ENCODE assay signal across 8 cellular contexts in the genomic region with DNA sequence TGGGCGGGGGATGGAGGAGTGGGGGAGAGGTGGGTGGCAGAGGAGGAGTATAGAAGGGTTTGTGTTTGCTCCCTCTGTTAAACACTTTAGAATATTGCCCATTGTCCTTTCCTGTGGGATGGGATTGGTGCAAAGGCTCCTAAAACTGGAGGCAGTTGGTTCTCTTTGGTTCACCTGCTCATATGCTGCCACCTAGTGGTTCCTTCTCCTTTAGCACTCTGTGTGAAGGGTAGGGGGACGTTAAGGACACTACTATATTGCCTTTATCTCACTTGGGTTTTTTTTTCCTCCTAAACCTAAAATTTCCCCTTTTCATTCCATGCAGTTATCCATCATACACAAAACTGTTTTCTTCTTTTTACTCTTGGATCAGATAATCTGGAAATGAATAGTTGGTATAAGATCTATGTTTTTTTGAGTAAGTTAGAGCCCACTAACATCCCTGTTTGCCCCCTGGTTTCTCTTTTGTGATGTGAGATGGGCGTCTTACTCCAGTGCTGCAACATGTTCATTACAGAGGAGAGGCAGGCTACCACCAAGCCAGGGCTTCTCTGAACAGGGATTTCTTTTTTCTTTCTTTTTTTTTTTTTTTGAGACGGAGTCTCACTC. TPM values are rescaled to one million over a fixed set of nuclear protein-coding genes. Genes with fewer than 3 reads are reported as not detected.
DNase-seq lines count a peak whose midpoint lies in the region; ATAC-seq and TF ChIP-seq lines count a peak whose summit lies in the region.

No MANE protein-coding gene starts in this region.

- H3K36me3 ChIP-seq in esophagus muscularis mucosa: peaks cover 0 to 11% (median 3%) of the 10 kb centered on the region in 4 donors
- peaks cover 0 to 23% (median 0%) of the 10 kb centered on the region in 3 experiments for H3K36me3 ChIP-seq in naive thymus-derived CD4-positive, alpha-beta T cell (ENCODE audit: control insufficient read depth in 2 of 3, insufficient read depth in 3 of 3, low read length in 3 of 3)
- peaks cover 3% of the 10 kb centered on the region for H3K36me3 ChIP-seq in upper lobe of right lung

- no peak for TF ChIP-seq EP300 in esophagus muscularis mucosa (IDR thresholded peaks at IDR 0.05)

- no peaks in the 10 kb centered on the region for H3K4me1 Mint-ChIP-seq in CD4-positive, alpha-beta T cell (ENCODE audit: low read depth)
- H3K4me1 Mint-ChIP-seq in HFFc6 (ENCODE audit: low read depth): peaks cover 14% of the 10 kb centered on the region
- H3K4me1 Mint-ChIP-seq in activated CD8-positive, alpha-beta memory T cell treated with anti-CD3 and anti-CD28 coated beads, Interleukin-2, amount 10 ng/mL, durations not matched to agents 7 days and 5 days: no peaks in the 10 kb centered on the region
- H3K4me1 Mint-ChIP-seq in naive thymus-derived CD4-positive, alpha-beta T cell: peaks cover 0 to 4% (median 0%) of the 10 kb centered on the region in 7 donors

- peak overlapping the region; percentile 19 for H3K27ac Mint-ChIP-seq in CD4-positive, alpha-beta T cell
- H3K27ac Mint-ChIP-seq in HFFc6: no peak overlapping the region
- no peak overlapping the region for H3K27ac Mint-ChIP-seq in activated CD8-positive, alpha-beta memory T cell treated with anti-CD3 and anti-CD28 coated beads, Interleukin-2, amount 10 ng/mL, durations not matched to agents 7 days and 5 days
- H3K27ac Mint-ChIP-seq in naive thymus-derived CD4-positive, alpha-beta T cell: peak overlapping the region in 5 of 9 donors; percentile 75 to 79 (median 78)

- H3K4me1 ChIP-seq in esophagus muscularis mucosa: peaks cover 0 to 5% (median 3%) of the 10 kb centered on the region in 4 donors
- H3K4me1 ChIP-seq in naive thymus-derived CD4-positive, alpha-beta T cell (ENCODE audit: control insufficient read depth in 2 of 2, insufficient read depth in 2 of 2, low read length in 2 of 2): no peaks in the 10 kb centered on the region
- H3K4me1 ChIP-seq in upper lobe of right lung: no peaks in the 10 kb centered on the region

- H3K9me3 Mint-ChIP-seq in CD4-positive, alpha-beta T cell: no peaks in the 10 kb centered on the region
- H3K9me3 Mint-ChIP-seq in HFFc6: no peaks in the 10 kb centered on the region
- H3K9me3 Mint-ChIP-seq in activated CD8-positive, alpha-beta memory T cell treated with anti-CD3 and anti-CD28 coated beads, Interleukin-2, amount 10 ng/mL, durations not matched to agents 7 days and 5 days (ENCODE audit: low read depth): no peaks in the 10 kb centered on the region
- peaks cover 0 to 1% (median 0%) of the 10 kb centered on the region in 11 donors for H3K9me3 Mint-ChIP-seq in naive thymus-derived CD4-positive, alpha-beta T cell

- peak; percentile 93 for TF ChIP-seq CTCF in CD4-positive, alpha-beta T cell (IDR thresholded peaks at IDR 0.05)
- TF ChIP-seq CTCF in HFFc6 (IDR thresholded peaks at IDR 0.05) (peak; percentile 93), esophagus muscularis mucosa (IDR thresholded peaks at IDR 0.05) (peak; percentile 80 to 88 (median 84)), upper lobe of right lung (IDR thresholded peaks at IDR 0.05) (peak; percentile 84)

- CTCF ChIA-PET in CD4-positive, alpha-beta T cell (lab: Charles Lee): interaction anchor here (0.6 to 3.6 kb wide), 9 partner anchors 12 to 487 kb away, joined by 3 to 15 read pairs (median 3); a partner anchor contains a TSS
- CTCF ChIA-PET in activated CD8-positive, alpha-beta memory T cell treated with anti-CD3 and anti-CD28 coated beads, Interleukin-2, amount 10 ng/mL, durations not matched to agents 7 days and 5 days (lab: Charles Lee): interaction anchor here (0.7 to 8.7 kb wide), 26 partner anchors 9 to 505 kb away, joined by 3 to 113 read pairs (median 3); a partner anchor contains a TSS
- CTCF ChIA-PET in naive thymus-derived CD4-positive, alpha-beta T cell (lab: Charles Lee): interaction anchor here (0.6 to 7.2 kb wide), 11 partner anchors 18 to 1861 kb away, joined by 3 to 64 read pairs (median 4); a partner anchor contains a TSS

- 43% methylated on average over 4 of the region's 4 CpGs for WGBS in esophagus muscularis mucosa

- H3K4me3 ChIP-seq in esophagus muscularis mucosa: no peak overlapping the region
- H3K4me3 ChIP-seq in naive thymus-derived CD4-positive, alpha-beta T cell (ENCODE audit: low read length): no peak overlapping the region
- H3K4me3 ChIP-seq in upper lobe of right lung: no peak overlapping the region

- H3K27me3 ChIP-seq in CD4-positive, alpha-beta T cell (ENCODE audit: control insufficient read depth, insufficient read depth, low read length): no peaks in the 10 kb centered on the region
- H3K27me3 ChIP-seq in esophagus muscularis mucosa: peaks cover 0 to 8% (median 0%) of the 10 kb centered on the region in 4 donors
- no peaks in the 10 kb centered on the region for H3K27me3 ChIP-seq in naive thymus-derived CD4-positive, alpha-beta T cell (ENCODE audit: control insufficient read depth in 2 of 2, insufficient read depth in 2 of 2, low read length in 2 of 2)
- no peaks in the 10 kb centered on the region for H3K27me3 ChIP-seq in upper lobe of right lung

- TF ChIP-seq POLR2A in esophagus muscularis mucosa (IDR thresholded peaks at IDR 0.05; ENCODE audit: low read depth): no peak

- POLR2A ChIA-PET in CD4-positive, alpha-beta T cell (lab: Charles Lee): interaction anchor here (1.5 kb wide), 1 partner anchor 49 kb away, joined by 3 read pairs; no protein-coding TSS in a partner anchor
- POLR2A ChIA-PET in naive thymus-derived CD4-positive, alpha-beta T cell (lab: Charles Lee): interaction anchor here (0.9 kb wide), 1 partner anchor 24 kb away, joined by 6 read pairs; a partner anchor contains a TSS

- H3K4me3 Mint-ChIP-seq in CD4-positive, alpha-beta T cell: no peak overlapping the region
- H3K4me3 Mint-ChIP-seq in HFFc6: no peak overlapping the region
- H3K4me3 Mint-ChIP-seq in activated CD8-positive, alpha-beta memory T cell treated with anti-CD3 and anti-CD28 coated beads, Interleukin-2, amount 10 ng/mL, durations not matched to agents 7 days and 5 days: no peak overlapping the region
- no peak overlapping the region for H3K4me3 Mint-ChIP-seq in naive thymus-derived CD4-positive, alpha-beta T cell

- ATAC-seq in CD4-positive, alpha-beta T cell (ENCODE audit: poor library complexity): peak; percentile 89
- ATAC-seq in activated CD8-positive, alpha-beta memory T cell treated with anti-CD3 and anti-CD28 coated beads, Interleukin-2, amount 10 ng/mL, durations not matched to agents 7 days and 5 days: peak; percentile 67
- ATAC-seq in naive thymus-derived CD4-positive, alpha-beta T cell: peak; percentile 91
- peak; percentile 96 for ATAC-seq in upper lobe of right lung
- no peak for ATAC-seq in HG03045 (IDR thresholded peaks at IDR 0.05; ENCODE audit: unreplicated experiment)

- intact Hi-C loops in CD4-positive, alpha-beta T cell (cut with DNase I, micrococcal nuclease): loop anchor here (1.0 kb wide), 2 partner anchors 51 to 106 kb away; no protein-coding TSS in a partner anchor
- intact Hi-C loops in esophagus muscularis mucosa (cut with DNase I) (no loop called here), upper lobe of right lung (cut with DNase I) (loop anchor here (10.0 kb wide), 1 partner anchor 47 kb away; no protein-coding TSS in a partner anchor)
- intact Hi-C loops in naive thymus-derived CD4-positive, alpha-beta T cell (cut with micrococcal nuclease): loop anchor here (1.0 to 5.0 kb wide), 4 partner anchors 18 to 154 kb away; no protein-coding TSS in a partner anchor

- H3K9me3 ChIP-seq in CD4-positive, alpha-beta T cell (ENCODE audit: control insufficient read depth, low read length): no peaks in the 10 kb centered on the region
- H3K9me3 ChIP-seq in esophagus muscularis mucosa (no peaks in the 10 kb centered on the region), upper lobe of right lung (no peaks in the 10 kb centered on the region)
- no peaks in the 10 kb centered on the region for H3K9me3 ChIP-seq in naive thymus-derived CD4-positive, alpha-beta T cell (ENCODE audit: control insufficient read depth in 2 of 3, low read length in 3 of 3)

- peak in 9 of 10 experiments; percentile 6 to 45 (median 18) for DNase-seq in CD4-positive, alpha-beta T cell
- DNase-seq in HFFc6 (peak; percentile 50), NCI-H748 (lab: John Stamatoyannopoulos, UW; ENCODE audit: unreplicated experiment) (peak; percentile 81), esophagus muscularis mucosa (ENCODE audit: extremely low spot score) (no peak), upper lobe of right lung (no peak)
- DNase-seq in activated CD8-positive, alpha-beta memory T cell treated with anti-CD3 and anti-CD28 coated beads, Interleukin-2, amount 10 ng/mL, durations not matched to agents 7 days and 5 days: peak; percentile 57
- DNase-seq in naive thymus-derived CD4-positive, alpha-beta T cell: peak in 8 of 9 donors; percentile 21 to 64 (median 56)

- peaks cover 50% of the 10 kb centered on the region for H3K36me3 Mint-ChIP-seq in CD4-positive, alpha-beta T cell (ENCODE audit: low read depth)
- H3K36me3 Mint-ChIP-seq in HFFc6 (ENCODE audit: low read depth): no peaks in the 10 kb centered on the region
- H3K36me3 Mint-ChIP-seq in activated CD8-positive, alpha-beta memory T cell treated with anti-CD3 and anti-CD28 coated beads, Interleukin-2, amount 10 ng/mL, durations not matched to agents 7 days and 5 days: peaks cover 3% of the 10 kb centered on the region
- H3K36me3 Mint-ChIP-seq in naive thymus-derived CD4-positive, alpha-beta T cell: peaks cover 0 to 5% (median 5%) of the 10 kb centered on the region in 5 donors

- no peaks in the 10 kb centered on the region for H3K27me3 Mint-ChIP-seq in CD4-positive, alpha-beta T cell
- peaks cover 9% of the 10 kb centered on the region for H3K27me3 Mint-ChIP-seq in HFFc6 (ENCODE audit: insufficient read depth)
- no peaks in the 10 kb centered on the region for H3K27me3 Mint-ChIP-seq in activated CD8-positive, alpha-beta memory T cell treated with anti-CD3 and anti-CD28 coated beads, Interleukin-2, amount 10 ng/mL, durations not matched to agents 7 days and 5 days
- no peaks in the 10 kb centered on the region for H3K27me3 Mint-ChIP-seq in naive thymus-derived CD4-positive, alpha-beta T cell

- no peak overlapping the region for H3K27ac ChIP-seq in CD4-positive, alpha-beta T cell (ENCODE audit: low read depth, low read length)
- no peak overlapping the region for H3K27ac ChIP-seq in esophagus muscularis mucosa (replicated peaks in 1 of 4)
- H3K27ac ChIP-seq in naive thymus-derived CD4-positive, alpha-beta T cell (ENCODE audit: low read depth, low read length): no peak overlapping the region
- no peak overlapping the region for H3K27ac ChIP-seq in upper lobe of right lung

RNA-seq across cellular contexts. Expression of a gene that starts 23.8 kb away (rescaled TPM):
- 1 to 10 TPM; 6.8 to 8.7 TPM for total RNA-seq in CD4-positive, alpha-beta T cell
- total RNA-seq in HFFc6 (2021; fragmentation: NEBNext Ultra II Directional; extraction: Animal tissue kit (Norgen Biotek cat#: 25700)): 10 to 100 TPM; 16.5 to 21.9 (median 19.6) TPM
- total RNA-seq in activated CD8-positive, alpha-beta memory T cell treated with anti-CD3 and anti-CD28 coated beads, Interleukin-2, amount 10 ng/mL, durations not matched to agents 7 days and 5 days: 10 to 100 TPM; 25.1 to 32.6 TPM
- total RNA-seq in esophagus muscularis mucosa: 10 to 100 TPM; 16.1 to 22.0 (median 20.3) TPM
- 10 to 100 TPM; 12.3 to 35.1 (median 16.7) TPM for total RNA-seq in naive thymus-derived CD4-positive, alpha-beta T cell
- polyA plus RNA-seq in naive thymus-derived CD4-positive, alpha-beta T cell: 10 to 100 TPM; 16.8 to 21.1 TPM
- 20.8 TPM for total RNA-seq in upper lobe of right lung

RNA-seq across cellular contexts. Expression of a gene that starts 30.0 kb away (rescaled TPM):
- 1 to 10 TPM; 5.5 to 6.6 TPM for total RNA-seq in CD4-positive, alpha-beta T cell
- total RNA-seq in HFFc6 (2021; fragmentation: NEBNext Ultra II Directional; extraction: Animal tissue kit (Norgen Biotek cat#: 25700)): 10 to 100 TPM; 62.2 to 82.1 (median 74.0) TPM
- total RNA-seq in activated CD8-positive, alpha-beta memory T cell treated with anti-CD3 and anti-CD28 coated beads, Interleukin-2, amount 10 ng/mL, durations not matched to agents 7 days and 5 days: 10 to 100 TPM; 46.3 to 47.8 TPM
- total RNA-seq in esophagus muscularis mucosa: 10 to 100 TPM; 32.1 to 59.5 (median 39.7) TPM
- total RNA-seq in naive thymus-derived CD4-positive, alpha-beta T cell: 10 to 100 TPM; 16.4 to 56.7 (median 33.5) TPM
- 10 to 100 TPM; 22.8 to 26.1 TPM for polyA plus RNA-seq in naive thymus-derived CD4-positive, alpha-beta T cell
- total RNA-seq in upper lobe of right lung: 34.0 TPM

Comparison
In these comparisons a context has a peak if more than half of its experiments do, and no peak if none do; other contexts are left out.
1. DNase-seq: peak in CD4-positive, alpha-beta T cell (9 of 10), HFFc6 (single experiment), NCI-H748 (single experiment), activated CD8-positive, alpha-beta memory T cell treated with anti-CD3 and anti-CD28 coated beads, Interleukin-2, amount 10 ng/mL, durations not matched to agents 7 days and 5 days (single experiment) and naive thymus-derived CD4-positive, alpha-beta T cell (8 of 9); none in esophagus muscularis mucosa (single experiment) and upper lobe of right lung (single experiment).
2. H3K27ac Mint-ChIP-seq: peak in CD4-positive, alpha-beta T cell (single experiment) and naive thymus-derived CD4-positive, alpha-beta T cell (5 of 9); none in HFFc6 (single experiment) and activated CD8-positive, alpha-beta memory T cell treated with anti-CD3 and anti-CD28 coated beads, Interleukin-2, amount 10 ng/mL, durations not matched to agents 7 days and 5 days (single experiment).
3. Peak in every context shown above with its lines, with median percentiles within 50 percentile points of each other: CTCF ChIP-seq.